In genomic region chr19:17938092-17938845, GRCh38 we compare ENCODE assay signal across 9 cellular contexts. TPM values are rescaled to one million over a fixed set of nuclear protein-coding genes. Genes with fewer than 3 reads are reported as not detected.
DNase-seq lines count a peak whose midpoint lies in the region; ATAC-seq and TF ChIP-seq lines count a peak whose summit lies in the region.
"Had no signal": no experiment of that assay in that cellular context is flagged by ENCODE, and none has a peak within 500 bp of the region (broad histone marks: within the 10 kb centered on the region; RNA-seq: fewer than 3 reads in every experiment).

No MANE protein-coding gene starts in this region.

- H3K9me3 ChIP-seq in esophagus muscularis mucosa, result no peaks in the 10 kb centered on the region

- H3K9me3 Mint-ChIP-seq in nephron, result no peaks in the 10 kb centered on the region
- H3K9me3 Mint-ChIP-seq: dendritic cell treated with granulocyte-macrophage colony-stimulating factor and Interleukin-4, amounts not matched to agents 40 ng/mL and 50 ng/mL, for 4 days had no signal

- no peaks in the 10 kb centered on the region for H3K27me3 ChIP-seq in esophagus muscularis mucosa

- DNase-seq in Daoy (ENCODE audit: low read depth) (peak; percentile 94), HK-2 (ENCODE audit: unreplicated experiment) (peak; percentile 90), OCI-M1 (lab: John Stamatoyannopoulos, UW) (peak; percentile 82), activated T-cell treated with anti-CD3 and anti-CD28 coated beads for 4 hours (peak; percentile 74), esophagus muscularis mucosa (ENCODE audit: extremely low spot score) (no peak)
- DNase-seq in stimulated activated naive CD4-positive, alpha-beta T cell (lab: John Stamatoyannopoulos, UW), result peak; percentile 64 to 85 (median 78)

- no peak for ATAC-seq in GM18520 (IDR thresholded peaks at IDR 0.05; ENCODE audit: unreplicated experiment)

- no peak for TF ChIP-seq EP300 in esophagus muscularis mucosa (IDR thresholded peaks at IDR 0.05)

- WGBS in esophagus muscularis mucosa, result 58% methylated on average over 7 of the region's 7 CpGs

- peaks cover 8 to 81% (median 63%) of the 10 kb centered on the region in 4 donors for H3K36me3 ChIP-seq in esophagus muscularis mucosa

- intact Hi-C loops in esophagus muscularis mucosa (cut with DNase I), result loop anchor here (1.0 kb wide), 1 partner anchor 58 kb away; no protein-coding TSS in a partner anchor

- peaks cover 10 to 17% (median 15%) of the 10 kb centered on the region in 4 donors for H3K4me1 ChIP-seq in esophagus muscularis mucosa

- no peak overlapping the region for H3K27ac ChIP-seq in esophagus muscularis mucosa (replicated peaks in 1 of 4)

- H3K27me3 Mint-ChIP-seq in nephron (ENCODE audit: low read depth), result no peaks in the 10 kb centered on the region
- H3K27me3 Mint-ChIP-seq: dendritic cell treated with granulocyte-macrophage colony-stimulating factor and Interleukin-4, amounts not matched to agents 40 ng/mL and 50 ng/mL, for 4 days had no signal

- no peak for TF ChIP-seq POLR2A in esophagus muscularis mucosa (IDR thresholded peaks at IDR 0.05; ENCODE audit: low read depth)

- H3K27ac Mint-ChIP-seq in nephron, result no peak overlapping the region
- H3K27ac Mint-ChIP-seq: dendritic cell treated with granulocyte-macrophage colony-stimulating factor and Interleukin-4, amounts not matched to agents 40 ng/mL and 50 ng/mL, for 4 days had no signal

- peaks cover 5% of the 10 kb centered on the region for H3K4me1 Mint-ChIP-seq in nephron

- no peak overlapping the region for H3K4me3 Mint-ChIP-seq in nephron
- H3K4me3 Mint-ChIP-seq: dendritic cell treated with granulocyte-macrophage colony-stimulating factor and Interleukin-4, amounts not matched to agents 40 ng/mL and 50 ng/mL, for 4 days had no signal

- no peak overlapping the region for H3K4me3 ChIP-seq in esophagus muscularis mucosa

- peak; percentile 91 to 94 (median 93) for TF ChIP-seq CTCF in esophagus muscularis mucosa (IDR thresholded peaks at IDR 0.05)
- TF ChIP-seq CTCF in nephron (IDR thresholded peaks at IDR 0.05; ENCODE audit: unreplicated experiment in 3 of 3), result peak; percentile 90 to 97 (median 95)

- H3K36me3 Mint-ChIP-seq in nephron (ENCODE audit: low read depth), result no peaks in the 10 kb centered on the region

RNA-seq across cellular contexts. Expression of gene CCDC124, which starts 5.5 kb away (rescaled TPM):
- total RNA-seq in Daoy (2014; rRNA removed; shearing (Covaris generic)), result 44.7 and 53.3 TPM in 2 replicates
- total RNA-seq in esophagus muscularis mucosa, result 10 to 100 TPM; 51.2 to 97.4 (median 74.3) TPM

RNA-seq across cellular contexts. Expression of gene KCNN1, which starts 28.6 kb away (rescaled TPM):
- total RNA-seq in Daoy (2014; rRNA removed; shearing (Covaris generic)), result 0.06 TPM in 1 of 2 replicates, not detected in the other
- under 1 TPM in 2 of 4 donors, not detected in 2; 0.17 to 0.23 TPM for total RNA-seq in esophagus muscularis mucosa
